23 cellular contexts compared by ENCODE assay signal in the genomic region with DNA sequence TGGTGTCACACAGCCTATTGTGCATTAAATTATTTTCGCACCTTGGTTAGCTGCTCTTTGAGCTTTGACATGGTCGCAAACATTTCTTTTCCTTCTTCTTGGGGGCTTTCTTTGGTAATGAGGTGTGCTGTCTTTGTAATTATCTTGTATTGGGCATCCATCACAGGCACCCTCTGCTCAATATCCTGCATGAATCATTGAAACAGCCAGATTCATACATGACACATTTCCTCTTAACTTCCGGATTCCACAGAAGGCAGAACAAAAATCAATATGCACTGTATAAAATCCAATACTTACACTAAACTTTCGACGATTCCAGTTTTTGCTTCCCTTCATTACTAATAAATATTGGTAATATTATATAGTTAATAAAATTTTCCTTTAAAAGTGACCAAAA.
DNase-seq lines count a peak whose midpoint lies in the region; ATAC-seq, FAIRE-seq and TF ChIP-seq lines count a peak whose summit lies in the region.
"Had no signal": no experiment of that assay in that cellular context is flagged by ENCODE, and none has a peak within 500 bp of the region (broad histone marks: within the 10 kb centered on the region; RNA-seq: fewer than 3 reads in every experiment).

No MANE protein-coding gene starts in this region.

- CTCF ChIA-PET in RWPE1 (lab: Yijun Ruan, JAX): no interaction called here
- CTCF ChIA-PET in CD4-positive, alpha-beta T cell (lab: Charles Lee): no interaction called here

- no peaks in the 10 kb centered on the region for H3K27me3 ChIP-seq in colonic mucosa
- no peaks in the 10 kb centered on the region for H3K27me3 ChIP-seq in CD4-positive, alpha-beta T cell (ENCODE audit: control insufficient read depth, insufficient read depth, low read length)
- H3K27me3 ChIP-seq: gastrocnemius medialis, MG63, transverse colon had no signal

- ATAC-seq in HG03469 (IDR thresholded peaks at IDR 0.05; ENCODE audit: unreplicated experiment): no peak
- ATAC-seq in CD4-positive, alpha-beta T cell (ENCODE audit: poor library complexity): no peak
- ATAC-seq: activated CD8-positive, alpha-beta T cell treated with anti-CD3 and anti-CD28 coated beads for 36 hours; gastrocnemius medialis; stimulated activated naive CD8-positive, alpha-beta T cell treated with anti-CD3 and anti-CD28 coated beads, Interleukin-15, amount 100 ng/mL, for 72 hours had no signal

- TF ChIP-seq CTCF in RWPE1 (conservative IDR thresholded peaks at IDR 0.05; ENCODE audit: low read depth) (no peak), foreskin fibroblast (IDR thresholded peaks at IDR 0.05; ENCODE audit: low read depth, low read length) (no peak), colonic mucosa (IDR thresholded peaks at IDR 0.05) (no peak)
- no peak for TF ChIP-seq CTCF in CD4-positive, alpha-beta T cell (IDR thresholded peaks at IDR 0.05)

- no peak for TF ChIP-seq POLR2A in H54 (IDR thresholded peaks at IDR 0.05; ENCODE audit: low read depth, low read length)

- no peak overlapping the region for H3K27ac Mint-ChIP-seq in CD4-positive, alpha-beta T cell
- H3K27ac Mint-ChIP-seq: activated CD8-positive, alpha-beta T cell treated with anti-CD3 and anti-CD28 coated beads for 36 hours; CD14-positive monocyte; stimulated activated naive CD8-positive, alpha-beta T cell treated with anti-CD3 and anti-CD28 coated beads, Interleukin-15, amount 100 ng/mL, for 72 hours had no signal

- H3K27ac ChIP-seq in RWPE1: no peak overlapping the region
- H3K27ac ChIP-seq in colonic mucosa: no peak overlapping the region
- no peak overlapping the region for H3K27ac ChIP-seq in CD4-positive, alpha-beta T cell (ENCODE audit: low read depth, low read length)
- H3K27ac ChIP-seq: gastrocnemius medialis, prostate gland, skin epidermis, transverse colon had no signal

- peaks cover 6% of the 10 kb centered on the region for H3K4me1 Mint-ChIP-seq in CD4-positive, alpha-beta T cell (ENCODE audit: low read depth)
- H3K4me1 Mint-ChIP-seq: stimulated activated naive CD8-positive, alpha-beta T cell treated with anti-CD3 and anti-CD28 coated beads, Interleukin-15, amount 100 ng/mL, for 72 hours had no signal

- no peaks in the 10 kb centered on the region for H3K9me3 ChIP-seq in colonic mucosa
- no peaks in the 10 kb centered on the region for H3K9me3 ChIP-seq in CD4-positive, alpha-beta T cell (ENCODE audit: control insufficient read depth, low read length)
- H3K9me3 ChIP-seq: gastrocnemius medialis, MG63, prostate gland, transverse colon had no signal

- no peaks in the 10 kb centered on the region for H3K4me1 ChIP-seq in colonic mucosa
- H3K4me1 ChIP-seq: gastrocnemius medialis, prostate gland, transverse colon had no signal

- no peaks in the 10 kb centered on the region for H3K9me3 Mint-ChIP-seq in CD4-positive, alpha-beta T cell
- H3K9me3 Mint-ChIP-seq: activated CD8-positive, alpha-beta T cell treated with anti-CD3 and anti-CD28 coated beads for 36 hours; CD14-positive monocyte; neural crest cell; stimulated activated naive CD8-positive, alpha-beta T cell treated with anti-CD3 and anti-CD28 coated beads, Interleukin-15, amount 100 ng/mL, for 72 hours had no signal

- peaks cover 35% of the 10 kb centered on the region for H3K27me3 Mint-ChIP-seq in CD4-positive, alpha-beta T cell

- H3K36me3 ChIP-seq in colonic mucosa: no peaks in the 10 kb centered on the region
- H3K36me3 ChIP-seq: gastrocnemius medialis, MG63, prostate gland, transverse colon had no signal

- H3K4me3 Mint-ChIP-seq in CD4-positive, alpha-beta T cell: no peak overlapping the region
- H3K4me3 Mint-ChIP-seq: activated CD8-positive, alpha-beta T cell treated with anti-CD3 and anti-CD28 coated beads for 36 hours; CD14-positive monocyte; neural crest cell; stimulated activated naive CD8-positive, alpha-beta T cell treated with anti-CD3 and anti-CD28 coated beads, Interleukin-15, amount 100 ng/mL, for 72 hours had no signal

- H3K4me3 ChIP-seq in foreskin fibroblast (ENCODE audit: low read depth in 1 of 2, low read length in 2 of 2) (no peak overlapping the region), colonic mucosa (no peak overlapping the region)
- H3K4me3 ChIP-seq: gastrocnemius medialis, MG63, prostate gland, skin epidermis, transverse colon had no signal

- POLR2A ChIA-PET in RWPE1 (lab: Yijun Ruan, JAX; ENCODE audit: low non-redundant PET): no interaction called here
- POLR2A ChIA-PET in CD4-positive, alpha-beta T cell (lab: Charles Lee): no interaction called here

- FAIRE-seq in H54 (lab: Jason Lieb, UNC): peak; percentile 76

- intact Hi-C loops in colonic mucosa (cut with DNase I): no loop called here
- intact Hi-C loops in CD4-positive, alpha-beta T cell (cut with DNase I, micrococcal nuclease): no loop called here

- peak; percentile 21 for DNase-seq in A172 (ENCODE audit: low spot score)
- no peak for DNase-seq in H54 (ENCODE audit: insufficient read length, low spot score)
- DNase-seq in RWPE1 (ENCODE audit: low spot score): peak; percentile 39
- DNase-seq in foreskin fibroblast: peak; percentile 30 to 63
- DNase-seq in colonic mucosa: no peak
- no peak for DNase-seq in NCI-H1930 (lab: John Stamatoyannopoulos, UW)
- DNase-seq in CD4-positive, alpha-beta T cell: no peak
- DNase-seq: activated CD4-positive, CD25-positive, alpha-beta regulatory T cell; activated CD8-positive, alpha-beta T cell treated with anti-CD3 and anti-CD28 coated beads for 36 hours; activated naive CD4-positive, alpha-beta T cell treated with anti-CD3 and anti-CD28 coated beads, Interleukin-2, amount 50 U/mL, for 16 hours; activated T-cell treated with anti-CD3 and anti-CD28 coated beads, Interleukin-2, amount 50 U/mL, for 1 hour; gastrocnemius medialis; MG63; midbrain; NCI-H1436 treated with DMSO at 0.1 percent for 48 hours; NCI-H82; stimulated activated naive CD8-positive, alpha-beta T cell treated with anti-CD3 and anti-CD28 coated beads, Interleukin-15, amount 100 ng/mL, for 72 hours; transverse colon had no signal

- H3K36me3 Mint-ChIP-seq in CD4-positive, alpha-beta T cell (ENCODE audit: low read depth): no peaks in the 10 kb centered on the region

- no peak overlapping the region for H3K9ac ChIP-seq in colonic mucosa (ENCODE audit: low read depth in 2 of 2, low read length in 2 of 2)

Comparison
In these comparisons a context has a peak if more than half of its experiments do, and no peak if none do; other contexts are left out.
1. DNase-seq: peak in A172 (single experiment), RWPE1 (single experiment) and foreskin fibroblast (2 of 2); none in H54 (single experiment), colonic mucosa (single experiment), NCI-H1930 (0 of 2) and CD4-positive, alpha-beta T cell (0 of 10).